In genomic region chrX:107025538-107025937, GRCh38 we compare ENCODE assay signal across 8 cellular contexts. TPM values are rescaled to one million over a fixed set of nuclear protein-coding genes. Genes with fewer than 3 reads are reported as not detected.
DNase-seq lines count a peak whose midpoint lies in the region; ATAC-seq, FAIRE-seq and TF ChIP-seq lines count a peak whose summit lies in the region.

No MANE protein-coding gene starts in this region.

- H2AFZ ChIP-seq in mesenchymal stem cell (ENCODE audit: low read depth, low read length), result no peak overlapping the region

- no peak overlapping the region for H3K4me2 ChIP-seq in mesenchymal stem cell (ENCODE audit: low read length, poor library complexity, severe bottlenecking)

- TF ChIP-seq CTCF in bronchial epithelial cell (IDR thresholded peaks at IDR 0.05; ENCODE audit: insufficient read depth, low read length, severe bottlenecking), result peak; percentile 56

- WGBS in mesenchymal stem cell, result 9% methylated on average over 2 of the region's 2 CpGs

- H3K4me3 ChIP-seq in bronchial epithelial cell (ENCODE audit: low read depth, low read length) (no peak overlapping the region), mesenchymal stem cell (ENCODE audit: insufficient read depth in 1 of 2, low read depth in 1 of 2, low read length in 2 of 2) (no peak overlapping the region)

- H3K4me3 Mint-ChIP-seq in activated CD4-positive, alpha-beta T cell treated with anti-CD3 and anti-CD28 coated beads, Interleukin-2, amount 10 ng/mL, durations not matched to agents 24 days and 14 days, result no peak overlapping the region

- no peak overlapping the region for H3K27ac ChIP-seq in mesenchymal stem cell (ENCODE audit: low read length, poor library complexity, severe bottlenecking)

- no peak for FAIRE-seq in bronchial epithelial cell (lab: Jason Lieb, UNC)

- DNase-seq in activated CD4-positive, alpha-beta T cell treated with anti-CD3 and anti-CD28 coated beads, Interleukin-2, amount 10 ng/mL, durations not matched to agents 24 days and 14 days, result peak; percentile 58
- no peak for DNase-seq in activated CD4-positive, alpha-beta T cell treated with anti-CD3 and anti-CD28 coated beads for 48 hours
- DNase-seq in NCI-H1694 (lab: John Stamatoyannopoulos, UW), result peak; percentile 15
- DNase-seq in bronchial epithelial cell (ENCODE audit: low read depth), result peak; percentile 32
- peak; percentile 33 for DNase-seq in mesenchymal stem cell
- no peak for DNase-seq in posterior vena cava (ENCODE audit: low spot score)
- no peak for DNase-seq in NCI-H187 (lab: John Stamatoyannopoulos, UW)

- H4K8ac ChIP-seq in mesenchymal stem cell (ENCODE audit: low read length), result no peak overlapping the region

- no peak overlapping the region for H3K18ac ChIP-seq in mesenchymal stem cell (ENCODE audit: low read depth in 1 of 2, low read length in 2 of 2)

- no peak overlapping the region for H2AK5ac ChIP-seq in mesenchymal stem cell (ENCODE audit: low read length, severe bottlenecking)

- no peaks in the 10 kb centered on the region for H3K36me3 Mint-ChIP-seq in activated CD4-positive, alpha-beta T cell treated with anti-CD3 and anti-CD28 coated beads, Interleukin-2, amount 10 ng/mL, durations not matched to agents 24 days and 14 days (ENCODE audit: low read depth)

- H3K27ac Mint-ChIP-seq in activated CD4-positive, alpha-beta T cell treated with anti-CD3 and anti-CD28 coated beads, Interleukin-2, amount 10 ng/mL, durations not matched to agents 24 days and 14 days, result no peak overlapping the region

- H3K23ac ChIP-seq in mesenchymal stem cell (ENCODE audit: low read length in 2 of 2), result no peak overlapping the region

- no peaks in the 10 kb centered on the region for H3K9me3 ChIP-seq in mesenchymal stem cell (ENCODE audit: control insufficient read depth, low read length)

- H3K4me1 ChIP-seq in mesenchymal stem cell (ENCODE audit: control insufficient read depth, insufficient read depth, low read depth, low read length), result no peaks in the 10 kb centered on the region

- no peaks in the 10 kb centered on the region for H3K79me1 ChIP-seq in mesenchymal stem cell (replicated peaks; ENCODE audit: low read length, poor library complexity, severe bottlenecking)

- no peak for ATAC-seq in HG03571 (IDR thresholded peaks at IDR 0.05; ENCODE audit: unreplicated experiment)

- H2BK5ac ChIP-seq in mesenchymal stem cell (ENCODE audit: low read depth, low read length, poor library complexity, severe bottlenecking), result no peak overlapping the region

- no peak overlapping the region for H2BK15ac ChIP-seq in mesenchymal stem cell (ENCODE audit: low read depth, poor library complexity, severe bottlenecking)

- H3K9ac ChIP-seq in mesenchymal stem cell (ENCODE audit: low read length), result no peak overlapping the region

- H3K4me1 Mint-ChIP-seq in activated CD4-positive, alpha-beta T cell treated with anti-CD3 and anti-CD28 coated beads, Interleukin-2, amount 10 ng/mL, durations not matched to agents 24 days and 14 days, result no peaks in the 10 kb centered on the region

- no peaks in the 10 kb centered on the region for H3K27me3 ChIP-seq in bronchial epithelial cell (ENCODE audit: control insufficient read depth, insufficient read depth, low read length)
- peaks cover 0 to 48% of the 10 kb centered on the region in 2 experiments for H3K27me3 ChIP-seq in mesenchymal stem cell (ENCODE audit: control insufficient read depth in 1 of 2, insufficient read depth in 1 of 2, low read length in 2 of 2)

- H3K14ac ChIP-seq in mesenchymal stem cell (ENCODE audit: low read length in 2 of 2), result no peak overlapping the region

- H4K91ac ChIP-seq in mesenchymal stem cell (ENCODE audit: low read length), result no peak overlapping the region

- H3K4ac ChIP-seq in mesenchymal stem cell (ENCODE audit: low read depth in 1 of 2, low read length in 2 of 2), result no peak overlapping the region

- no peaks in the 10 kb centered on the region for H3K36me3 ChIP-seq in bronchial epithelial cell (ENCODE audit: control insufficient read depth, insufficient read depth, low read length)
- no peaks in the 10 kb centered on the region for H3K36me3 ChIP-seq in mesenchymal stem cell (ENCODE audit: control insufficient read depth in 1 of 2, insufficient read depth in 2 of 2, low read depth in 1 of 2, low read length in 2 of 2)

- no peak overlapping the region for H2BK12ac ChIP-seq in mesenchymal stem cell (ENCODE audit: low read length in 2 of 2)

- no peak overlapping the region for H2BK120ac ChIP-seq in mesenchymal stem cell (ENCODE audit: low read depth, low read length)

- intact Hi-C loops in activated CD4-positive, alpha-beta T cell treated with anti-CD3 and anti-CD28 coated beads, Interleukin-2, amount 10 ng/mL, durations not matched to agents 24 days and 14 days (cut with micrococcal nuclease), result loop anchor here (2.0 kb wide), 1 partner anchor 403 kb away; no protein-coding TSS in a partner anchor
- intact Hi-C loops in posterior vena cava (cut with DNase I), result no loop called here

- peaks cover 5% of the 10 kb centered on the region for H3K27me3 Mint-ChIP-seq in activated CD4-positive, alpha-beta T cell treated with anti-CD3 and anti-CD28 coated beads, Interleukin-2, amount 10 ng/mL, durations not matched to agents 24 days and 14 days

- no peaks in the 10 kb centered on the region for H3K9me3 Mint-ChIP-seq in activated CD4-positive, alpha-beta T cell treated with anti-CD3 and anti-CD28 coated beads, Interleukin-2, amount 10 ng/mL, durations not matched to agents 24 days and 14 days

RNA-seq across cellular contexts. Expression of gene MORC4, which starts 25.5 kb away (rescaled TPM):
- 7.1 and 7.8 TPM in 2 replicates for total RNA-seq in activated CD4-positive, alpha-beta T cell treated with anti-CD3 and anti-CD28 coated beads, Interleukin-2, amount 10 ng/mL, durations not matched to agents 24 days and 14 days
- total RNA-seq in bronchial epithelial cell, result 23.7 and 37.9 TPM in 2 replicates
- polyA plus RNA-seq in mesenchymal stem cell (2013, experiment 1 of 2), result 15.6 TPM
- polyA plus RNA-seq in mesenchymal stem cell (2013, experiment 2 of 2), result 15.1 TPM
- 10 to 100 TPM; 19.8 TPM for total RNA-seq in posterior vena cava

Comparison
In these comparisons a context has a peak if more than half of its experiments do, and no peak if none do; other contexts are left out.
1. DNase-seq: peak in activated CD4-positive, alpha-beta T cell treated with anti-CD3 and anti-CD28 coated beads, Interleukin-2, amount 10 ng/mL, durations not matched to agents 24 days and 14 days (single experiment), NCI-H1694 (single experiment), bronchial epithelial cell (single experiment) and mesenchymal stem cell (single experiment); none in activated CD4-positive, alpha-beta T cell treated with anti-CD3 and anti-CD28 coated beads for 48 hours (single experiment), posterior vena cava (single experiment) and NCI-H187 (0 of 2).